In the genomic region with DNA sequence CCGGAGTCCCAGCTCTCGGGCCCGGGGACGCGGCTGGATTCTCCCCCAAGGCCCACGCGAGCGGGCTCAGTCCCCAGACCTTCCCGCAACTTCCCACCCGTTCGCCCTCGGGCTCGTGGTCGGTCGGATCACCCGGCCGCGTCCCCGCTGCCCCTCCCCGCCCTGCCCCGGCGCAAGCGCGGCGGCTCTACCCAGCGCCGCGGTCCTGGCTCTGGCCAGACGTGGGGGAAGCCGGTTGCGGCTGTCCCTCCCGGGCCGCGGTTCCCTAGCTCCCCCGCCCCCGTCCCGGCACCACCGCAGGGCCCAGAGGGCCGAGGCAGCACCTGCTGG, we compare ENCODE assay signal across 8 cellular contexts. TPM values are rescaled to one million over a fixed set of nuclear protein-coding genes. Genes with fewer than 3 reads are reported as not detected.
DNase-seq lines count a peak whose midpoint lies in the region; ATAC-seq and TF ChIP-seq lines count a peak whose summit lies in the region.

No MANE protein-coding gene starts in this region.

- DNase-seq in smooth muscle cell (lab: John Stamatoyannopoulos, UW; ENCODE audit: unreplicated experiment) (no peak), HuH-7 (ENCODE audit: low spot score) (no peak), LoVo (ENCODE audit: low spot score) (no peak)

- H3K9me3 ChIP-seq in iPS-15b (ENCODE audit: control insufficient read depth, insufficient read depth, low read length) (no peaks in the 10 kb centered on the region), smooth muscle cell (replicated peaks; ENCODE audit: low read depth) (no peaks in the 10 kb centered on the region)

- H2AFZ ChIP-seq in ACC112 (ENCODE audit: low read length, unreplicated experiment), result no peak overlapping the region
- no peak overlapping the region for H2AFZ ChIP-seq in smooth muscle cell (ENCODE audit: low read depth)

- H3K36me3 ChIP-seq in ACC112 (ENCODE audit: insufficient read depth, low read length) (no peaks in the 10 kb centered on the region; the same call in 1 of the 2 replicates), iPS-15b (ENCODE audit: control insufficient read depth, insufficient read depth, low read length) (no peaks in the 10 kb centered on the region), smooth muscle cell (ENCODE audit: low read depth) (no peaks in the 10 kb centered on the region)

- peaks cover 13% of the 10 kb centered on the region for H3F3A ChIP-seq in smooth muscle cell (ENCODE audit: low read depth)

- TF ChIP-seq CTCF in smooth muscle cell (IDR thresholded peaks at IDR 0.05; ENCODE audit: borderline replicate concordance, insufficient read depth, poor library complexity, severe bottlenecking), result no peak

- peak overlapping the region; percentile 86 for H3K9ac ChIP-seq in iPS-15b (ENCODE audit: low read depth, low read length)
- peak overlapping the region; percentile 99 for H3K9ac ChIP-seq in smooth muscle cell (ENCODE audit: low read depth)

- H3K27ac ChIP-seq in ACC112 (ENCODE audit: low read depth, low read length), result peak overlapping the region; percentile 96
- H3K27ac ChIP-seq in smooth muscle cell (ENCODE audit: low read depth), result peak overlapping the region; percentile 99

- peak overlapping the region; percentile 95 for H3K4me2 ChIP-seq in smooth muscle cell

- H3K4me3 Mint-ChIP-seq in activated naive CD4-positive, alpha-beta T cell treated with anti-CD3 and anti-CD28 coated beads, Interleukin-2, amount 50 U/mL, for 24 hours, result peak overlapping the region; percentile 96

- peak; percentile 6 for ATAC-seq in GM18520 (IDR thresholded peaks at IDR 0.05; ENCODE audit: unreplicated experiment)
- peak; percentile 22 for ATAC-seq in HG03135 (IDR thresholded peaks at IDR 0.05; ENCODE audit: unreplicated experiment)

- H3K79me2 ChIP-seq in ACC112 (ENCODE audit: control insufficient read depth, insufficient read depth, low read length, unreplicated experiment) (peaks cover 51% of the 10 kb centered on the region), smooth muscle cell (ENCODE audit: low read depth) (peaks cover 41% of the 10 kb centered on the region)

- peaks cover 11% of the 10 kb centered on the region for H3K36me3 Mint-ChIP-seq in activated naive CD4-positive, alpha-beta T cell treated with anti-CD3 and anti-CD28 coated beads, Interleukin-2, amount 50 U/mL, for 24 hours

- H3K27ac Mint-ChIP-seq in activated naive CD4-positive, alpha-beta T cell treated with anti-CD3 and anti-CD28 coated beads, Interleukin-2, amount 50 U/mL, for 24 hours, result no peak overlapping the region

- peaks cover 52% of the 10 kb centered on the region for H3K4me1 Mint-ChIP-seq in activated naive CD4-positive, alpha-beta T cell treated with anti-CD3 and anti-CD28 coated beads, Interleukin-2, amount 50 U/mL, for 24 hours

- peaks cover 40% of the 10 kb centered on the region for H4K20me1 ChIP-seq in smooth muscle cell (ENCODE audit: low read depth)

- peaks cover 26% of the 10 kb centered on the region for H3K4me1 ChIP-seq in ACC112 (ENCODE audit: control insufficient read depth, insufficient read depth, low read length, unreplicated experiment)
- peaks cover 12% of the 10 kb centered on the region for H3K4me1 ChIP-seq in iPS-15b (ENCODE audit: control insufficient read depth, insufficient read depth, low read length)
- H3K4me1 ChIP-seq in smooth muscle cell (ENCODE audit: low read depth), result peaks cover 30% of the 10 kb centered on the region

- 1% methylated on average over 19 of the region's 39 CpGs for WGBS in smooth muscle cell (ENCODE audit: low lambda C conversion rate)

- peak overlapping the region; percentile 87 for H3K4me3 ChIP-seq in ACC112 (ENCODE audit: low read depth, low read length)
- peak overlapping the region; percentile 79 for H3K4me3 ChIP-seq in iPS-15b (ENCODE audit: low read depth, low read length)
- H3K4me3 ChIP-seq in smooth muscle cell, result peak overlapping the region; percentile 91

- no peaks in the 10 kb centered on the region for H3K27me3 Mint-ChIP-seq in activated naive CD4-positive, alpha-beta T cell treated with anti-CD3 and anti-CD28 coated beads, Interleukin-2, amount 50 U/mL, for 24 hours

- H3K9me3 Mint-ChIP-seq in activated naive CD4-positive, alpha-beta T cell treated with anti-CD3 and anti-CD28 coated beads, Interleukin-2, amount 50 U/mL, for 24 hours, result no peaks in the 10 kb centered on the region

- H3K27me3 ChIP-seq in ACC112 (ENCODE audit: insufficient read depth, low read length) (no peaks in the 10 kb centered on the region), iPS-15b (ENCODE audit: control insufficient read depth, insufficient read depth, low read length) (no peaks in the 10 kb centered on the region), smooth muscle cell (ENCODE audit: low read depth) (no peaks in the 10 kb centered on the region)

RNA-seq across cellular contexts. Expression of gene NFE2L2, which starts 0.4 kb away (rescaled TPM):
- 110 and 118 TPM in 2 replicates for total RNA-seq in smooth muscle cell
- polyA plus RNA-seq in smooth muscle cell, result 64.4 and 68.9 TPM in 2 replicates

RNA-seq across cellular contexts. Expression of gene HNRNPA3, which starts 51.6 kb away (rescaled TPM):
- 55.8 and 58.5 TPM in 2 replicates for total RNA-seq in smooth muscle cell
- 40.3 and 59.6 TPM in 2 replicates for polyA plus RNA-seq in smooth muscle cell
